Comparison of ENCODE assay signal across 17 cellular contexts in the genomic region with DNA sequence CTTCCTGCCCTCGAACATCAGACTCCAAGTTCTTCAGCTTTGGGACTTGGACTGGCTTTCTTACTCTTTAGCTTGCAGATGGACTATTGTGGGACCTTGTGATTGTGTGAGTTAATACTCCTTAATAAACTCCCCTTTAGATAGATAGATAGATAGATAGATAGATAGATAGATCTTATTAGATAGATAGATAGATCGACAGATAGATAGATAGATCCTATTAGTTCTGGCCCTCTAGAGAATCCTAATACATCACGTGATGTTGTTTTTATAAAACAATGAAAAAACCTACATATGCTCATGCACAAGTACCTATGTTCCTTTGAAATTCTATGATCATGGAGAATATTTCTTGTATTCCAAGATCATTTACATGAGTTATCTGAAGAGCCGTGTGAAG. TPM values are rescaled to one million over a fixed set of nuclear protein-coding genes. Genes with fewer than 3 reads are reported as not detected.
"Had no signal": no experiment of that assay in that cellular context is flagged by ENCODE, and none has a peak within 500 bp of the region (broad histone marks: within the 10 kb centered on the region; RNA-seq: fewer than 3 reads in every experiment).

No MANE protein-coding gene starts in this region.

- H3K27ac ChIP-seq: coronary artery, heart left ventricle, right atrium auricular region, sigmoid colon, skin epidermis, stomach, thoracic aorta, transverse colon had no signal

- H3K36me3 Mint-ChIP-seq: naive thymus-derived CD4-positive, alpha-beta T cell had no signal

- H3K36me3 ChIP-seq: heart left ventricle, right atrium auricular region, sigmoid colon, stomach, thoracic aorta, transverse colon had no signal

- H3K4me3 ChIP-seq: coronary artery, heart left ventricle, right atrium auricular region, sigmoid colon, skin epidermis, stomach, thoracic aorta, transverse colon had no signal

- H3K27me3 ChIP-seq: right atrium auricular region had no signal

- H3K27me3 Mint-ChIP-seq: naive thymus-derived CD4-positive, alpha-beta T cell had no signal

- ATAC-seq: heart left ventricle; naive thymus-derived CD4-positive, alpha-beta T cell had no signal

- H3K4me3 Mint-ChIP-seq: naive thymus-derived CD4-positive, alpha-beta T cell; neural crest cell had no signal

- DNase-seq: effector CD4-positive, alpha-beta T cell; heart left ventricle; hippocampal formation; kidney glomerular epithelial cell; naive thymus-derived CD4-positive, alpha-beta T cell; sigmoid colon; stimulated activated CD4-positive, alpha-beta T cell treated with anti-CD3 and anti-CD28 coated beads, Interleukin-2, amount 100 ng/mL, for 24 hours; stimulated activated CD4-positive, alpha-beta T cell treated with anti-CD3 and anti-CD28 coated beads, Interleukin-4, amount 100 ng/mL, for 4 hours; stimulated activated naive CD4-positive, alpha-beta T cell; stomach; substantia nigra; transverse colon had no signal

- H3K9me3 Mint-ChIP-seq: naive thymus-derived CD4-positive, alpha-beta T cell; neural crest cell had no signal

RNA-seq across cellular contexts. Expression of gene APOBEC3H, which starts 23.9 kb away (rescaled TPM):
- polyA plus RNA-seq: naive thymus-derived CD4-positive, alpha-beta T cell had no signal
